ENCODE assay signal across 8 cellular contexts in the genomic region with DNA sequence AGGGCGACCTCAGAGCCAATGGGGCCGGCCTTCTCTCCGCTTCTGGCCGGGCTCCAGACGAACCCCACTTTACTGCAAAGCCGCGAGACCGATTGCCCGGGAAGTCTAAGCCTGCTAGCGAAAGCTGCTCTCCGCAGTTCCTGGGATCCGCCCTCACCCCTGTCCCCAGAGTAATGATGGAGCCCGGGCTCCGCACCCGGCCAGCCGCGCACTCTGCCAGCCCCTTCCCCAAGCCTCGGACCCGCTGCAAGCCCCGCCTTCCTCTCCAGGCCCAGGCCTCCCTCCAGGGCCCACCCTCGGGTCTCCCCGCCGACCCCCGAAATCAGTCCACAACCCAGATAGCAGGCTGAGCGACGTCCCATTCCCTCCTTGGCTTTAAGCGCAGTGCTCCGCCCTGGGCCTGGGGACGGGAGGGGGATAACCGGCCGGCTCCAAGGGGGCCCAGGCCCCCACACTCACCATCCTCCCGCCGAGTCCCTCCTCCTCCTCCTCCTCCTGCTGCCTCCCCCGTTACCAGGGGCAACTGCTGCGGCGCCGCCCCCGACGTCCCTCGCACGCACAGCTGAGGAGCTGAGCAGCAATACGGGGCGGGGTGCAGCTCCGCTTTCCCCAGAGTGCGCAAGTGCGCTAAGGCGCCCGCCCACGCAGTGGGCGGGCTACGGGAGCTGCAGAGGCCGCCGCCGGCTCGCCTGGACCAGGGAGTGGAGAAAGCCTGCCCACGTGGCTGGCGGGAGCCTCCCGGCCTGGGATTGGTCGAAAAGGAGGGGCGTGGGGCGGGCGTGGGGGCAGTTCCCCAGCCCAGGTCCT. TPM values are rescaled to one million over a fixed set of nuclear protein-coding genes. Genes with fewer than 3 reads are reported as not detected.
A peak's percentile ranks its signal among the peaks of the same experiment; 100 is the strongest.
DNase-seq lines count a peak whose midpoint lies in the region; TF ChIP-seq lines count a peak whose summit lies in the region.

A gene with protein sequence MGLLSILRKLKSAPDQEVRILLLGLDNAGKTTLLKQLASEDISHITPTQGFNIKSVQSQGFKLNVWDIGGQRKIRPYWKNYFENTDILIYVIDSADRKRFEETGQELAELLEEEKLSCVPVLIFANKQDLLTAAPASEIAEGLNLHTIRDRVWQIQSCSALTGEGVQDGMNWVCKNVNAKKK (minus strand): TSS at position 584 of the 807 bp plus-strand sequence. CDS start 122 bp downstream, at position 462.

- DNase-seq in HFFc6 (peak; percentile 98), NB4 (ENCODE audit: low read depth) (peak; percentile 100), SK-N-DZ (ENCODE audit: low spot score) (peak; percentile 99), glomerular endothelial cell (ENCODE audit: extremely low read depth, low read depth, low spot score) (peak; percentile 70), occipital lobe (lab: John Stamatoyannopoulos, UW) (peak; percentile 98)
- DNase-seq in activated naive CD4-positive, alpha-beta T cell treated with anti-CD3 and anti-CD28 coated beads, Interleukin-2, amount 50 U/mL, for 16 hours: peak; percentile 97

- H3K27me3 Mint-ChIP-seq in HFFc6 (ENCODE audit: insufficient read depth): no peaks in the 10 kb centered on the region

- no peaks in the 10 kb centered on the region for H3K9me3 Mint-ChIP-seq in HFFc6

- peak within 1 kb of the TSS; percentile 91 for H3K4me3 Mint-ChIP-seq in HFFc6

- H3K4me3 ChIP-seq in GM08714 (ENCODE audit: low read length) (peak within 1 kb of the TSS; percentile 89), NB4 (ENCODE audit: low read depth, low read length) (peak within 1 kb of the TSS; percentile 84)

- peak; percentile 35 for TF ChIP-seq POLR2A in NB4 (IDR thresholded peaks at IDR 0.05; ENCODE audit: extremely low read depth, insufficient read length)

- TF ChIP-seq CTCF in HFFc6 (IDR thresholded peaks at IDR 0.05) (peak; percentile 78), NB4 (IDR thresholded peaks at IDR 0.05; ENCODE audit: low read depth, low read length) (peak; percentile 16)

- peaks cover 70% of the 10 kb centered on the region for H3K4me1 Mint-ChIP-seq in HFFc6 (ENCODE audit: low read depth)

- H3K27ac Mint-ChIP-seq in HFFc6: peak within 1 kb of the TSS; percentile 87

- no peaks in the 10 kb centered on the region for H3K36me3 Mint-ChIP-seq in HFFc6 (ENCODE audit: low read depth)

- peak within 1 kb of the TSS; percentile 70 for H3K27ac ChIP-seq in temporal lobe (ENCODE audit: low read depth, low read length)

RNA-seq across cellular contexts. Expression of the gene that starts here (rescaled TPM):
- total RNA-seq in HFFc6 (2021; fragmentation: NEBNext Ultra II Directional; extraction: Animal tissue kit (Norgen Biotek cat#: 25700)): 10 to 100 TPM; 13.2 to 18.4 (median 16.8) TPM
- 18.1 and 18.2 TPM in 2 replicates for polyA plus RNA-seq in SK-N-DZ (2014; cell fraction: cytosol; rRNA removed)
- 11.4 and 12.1 TPM in 2 replicates for polyA plus RNA-seq in SK-N-DZ (2014; cell fraction: nucleus; rRNA removed)
- total RNA-seq in glomerular endothelial cell: 6.4 and 7.4 TPM in 2 replicates
- 31.2 TPM for total RNA-seq in occipital lobe
- 32.5 TPM for total RNA-seq in temporal lobe

Comparison
In these comparisons a context has a peak if more than half of its experiments do, and no peak if none do; other contexts are left out.
1. Peak in every context shown above with its lines: DNase-seq, H3K4me3 ChIP-seq and H3K27ac ChIP-seq.